In the genomic region with DNA sequence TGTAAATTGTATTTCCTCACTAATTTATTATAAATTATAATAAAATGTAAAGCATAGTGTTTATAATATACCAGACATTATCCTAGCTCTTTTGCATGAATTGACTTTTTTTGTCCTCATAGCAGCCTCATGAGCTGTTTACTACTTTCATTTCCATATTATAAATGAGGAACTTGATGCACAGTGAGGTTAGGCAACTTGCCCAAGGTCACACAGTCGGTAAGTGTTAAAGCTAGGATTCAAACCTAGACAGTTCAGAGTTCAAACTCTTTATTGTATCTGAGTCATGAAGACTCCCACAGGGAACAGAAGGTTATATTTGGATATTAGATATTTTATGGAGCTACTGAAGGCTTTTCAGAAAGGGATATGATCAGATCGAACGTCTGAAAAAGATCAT, we compare ENCODE assay signal across 19 cellular contexts.
DNase-seq lines count a peak whose midpoint lies in the region; ATAC-seq and TF ChIP-seq lines count a peak whose summit lies in the region.
"Had no signal": no experiment of that assay in that cellular context is flagged by ENCODE, and none has a peak within 500 bp of the region (broad histone marks: within the 10 kb centered on the region; RNA-seq: fewer than 3 reads in every experiment).

No MANE protein-coding gene starts in this region.

- H3K27ac ChIP-seq in esophagus muscularis mucosa (replicated peaks in 1 of 4) (no peak overlapping the region), thyroid gland (no peak overlapping the region)
- H3K27ac ChIP-seq: C4-2B, hepatocyte, parathyroid adenoma, skin epidermis, upper lobe of left lung had no signal

- H3K27ac Mint-ChIP-seq in stimulated activated naive CD8-positive, alpha-beta T cell treated with anti-CD3 and anti-CD28 coated beads, Interleukin-15, Interleukin-2, amounts not matched to agents 100 ng/mL and 50 ng/mL, for 24 hours, result peak overlapping the region; percentile 34
- H3K27ac Mint-ChIP-seq in stimulated activated naive CD8-positive, alpha-beta T cell treated with anti-CD3 and anti-CD28 coated beads, Interleukin-15, amount 100 ng/mL, for 72 hours, result no peak overlapping the region

- no peaks in the 10 kb centered on the region for H3K9me3 ChIP-seq in esophagus muscularis mucosa
- H3K9me3 ChIP-seq in thyroid gland, result no peaks in the 10 kb centered on the region
- H3K9me3 ChIP-seq: upper lobe of left lung had no signal

- H3K4me3 Mint-ChIP-seq in stimulated activated naive CD8-positive, alpha-beta T cell treated with anti-CD3 and anti-CD28 coated beads, Interleukin-15, Interleukin-2, amounts not matched to agents 100 ng/mL and 50 ng/mL, for 24 hours, result no peak overlapping the region
- H3K4me3 Mint-ChIP-seq in stimulated activated naive CD8-positive, alpha-beta T cell treated with anti-CD3 and anti-CD28 coated beads, Interleukin-15, amount 100 ng/mL, for 72 hours, result no peak overlapping the region
- H3K4me3 Mint-ChIP-seq: T-cell had no signal

- H3K36me3 ChIP-seq in esophagus muscularis mucosa, result no peaks in the 10 kb centered on the region
- H3K36me3 ChIP-seq in thyroid gland, result no peaks in the 10 kb centered on the region
- H3K36me3 ChIP-seq: upper lobe of left lung had no signal

- H3K4me3 ChIP-seq in esophagus muscularis mucosa (no peak overlapping the region), thyroid gland (replicated peaks in 1 of 3) (no peak overlapping the region)
- H3K4me3 ChIP-seq: hepatocyte, skin epidermis, upper lobe of left lung had no signal

- DNase-seq in stimulated activated naive CD8-positive, alpha-beta T cell treated with anti-CD3 and anti-CD28 coated beads, Interleukin-15, amount 100 ng/mL, for 72 hours, result no peak
- DNase-seq in NOMO-1 treated with DMSO at 0.1 percent for 48 hours (lab: John Stamatoyannopoulos, UW; ENCODE audit: unreplicated experiment) (peak; percentile 75), esophagus muscularis mucosa (ENCODE audit: extremely low spot score) (peak; percentile 31), thyroid gland (no peak)
- DNase-seq: activated effector memory CD4-positive, alpha-beta T cell treated with anti-CD3 and anti-CD28 coated beads, Interleukin-2, amount 50 U/mL, for 16 hours; DMS79; kidney; NCI-H2029; NCI-H524 treated with DMSO at 0.1 percent for 48 hours; T-cell had no signal

- H3K9me3 Mint-ChIP-seq in stimulated activated naive CD8-positive, alpha-beta T cell treated with anti-CD3 and anti-CD28 coated beads, Interleukin-15, Interleukin-2, amounts not matched to agents 100 ng/mL and 50 ng/mL, for 24 hours, result no peaks in the 10 kb centered on the region
- H3K9me3 Mint-ChIP-seq in stimulated activated naive CD8-positive, alpha-beta T cell treated with anti-CD3 and anti-CD28 coated beads, Interleukin-15, amount 100 ng/mL, for 72 hours, result no peaks in the 10 kb centered on the region

- no peak for ATAC-seq in stimulated activated naive CD8-positive, alpha-beta T cell treated with anti-CD3 and anti-CD28 coated beads, Interleukin-15, amount 100 ng/mL, for 72 hours
- no peak for ATAC-seq in GM21723 (IDR thresholded peaks at IDR 0.05; ENCODE audit: unreplicated experiment)
- no peak for ATAC-seq in GM18861 (IDR thresholded peaks at IDR 0.05; ENCODE audit: unreplicated experiment)
- ATAC-seq in HG03442 (IDR thresholded peaks at IDR 0.05; ENCODE audit: unreplicated experiment), result no peak
- ATAC-seq: T-cell had no signal

- TF ChIP-seq EP300 in esophagus muscularis mucosa (IDR thresholded peaks at IDR 0.05), result no peak

- 78% methylated on average over 3 of the region's 3 CpGs for WGBS in esophagus muscularis mucosa
- WGBS in thyroid gland, 2 donors, result 75 to 85% methylated on average over 3 of the region's 3 CpGs

- H3K4me1 Mint-ChIP-seq in stimulated activated naive CD8-positive, alpha-beta T cell treated with anti-CD3 and anti-CD28 coated beads, Interleukin-15, Interleukin-2, amounts not matched to agents 100 ng/mL and 50 ng/mL, for 24 hours (ENCODE audit: low read depth), result peaks cover 90% of the 10 kb centered on the region
- H3K4me1 Mint-ChIP-seq in stimulated activated naive CD8-positive, alpha-beta T cell treated with anti-CD3 and anti-CD28 coated beads, Interleukin-15, amount 100 ng/mL, for 72 hours, result peaks cover 80% of the 10 kb centered on the region

- H3K4me1 ChIP-seq in esophagus muscularis mucosa (no peaks in the 10 kb centered on the region), thyroid gland (peaks cover 0 to 4% of the 10 kb centered on the region in 2 donors)
- H3K4me1 ChIP-seq: parathyroid adenoma, upper lobe of left lung had no signal

- TF ChIP-seq CTCF in esophagus muscularis mucosa (IDR thresholded peaks at IDR 0.05) (no peak), thyroid gland (IDR thresholded peaks at IDR 0.05) (no peak)

- no peaks in the 10 kb centered on the region for H3K27me3 ChIP-seq in esophagus muscularis mucosa
- no peaks in the 10 kb centered on the region for H3K27me3 ChIP-seq in thyroid gland
- H3K27me3 ChIP-seq: hepatocyte, upper lobe of left lung had no signal

- intact Hi-C loops in esophagus muscularis mucosa (cut with DNase I) (no loop called here), thyroid gland (cut with DNase I) (no loop called here)

- H3K36me3 Mint-ChIP-seq in stimulated activated naive CD8-positive, alpha-beta T cell treated with anti-CD3 and anti-CD28 coated beads, Interleukin-15, Interleukin-2, amounts not matched to agents 100 ng/mL and 50 ng/mL, for 24 hours (ENCODE audit: low read depth), result peaks cover 6% of the 10 kb centered on the region
- H3K36me3 Mint-ChIP-seq: T-cell had no signal

- no peaks in the 10 kb centered on the region for H3K27me3 Mint-ChIP-seq in stimulated activated naive CD8-positive, alpha-beta T cell treated with anti-CD3 and anti-CD28 coated beads, Interleukin-15, Interleukin-2, amounts not matched to agents 100 ng/mL and 50 ng/mL, for 24 hours
- no peaks in the 10 kb centered on the region for H3K27me3 Mint-ChIP-seq in stimulated activated naive CD8-positive, alpha-beta T cell treated with anti-CD3 and anti-CD28 coated beads, Interleukin-15, amount 100 ng/mL, for 72 hours
- H3K27me3 Mint-ChIP-seq: T-cell had no signal

- no peak for TF ChIP-seq POLR2A in esophagus muscularis mucosa (IDR thresholded peaks at IDR 0.05; ENCODE audit: low read depth)
- TF ChIP-seq POLR2A in thyroid gland (IDR thresholded peaks at IDR 0.05), result no peak

Comparison
In these comparisons a context has a peak if more than half of its experiments do, and no peak if none do; other contexts are left out.
1. DNase-seq: peak in NOMO-1 treated with DMSO at 0.1 percent for 48 hours (single experiment) and esophagus muscularis mucosa (single experiment); none in stimulated activated naive CD8-positive, alpha-beta T cell treated with anti-CD3 and anti-CD28 coated beads, Interleukin-15, amount 100 ng/mL, for 72 hours (0 of 2) and thyroid gland (0 of 2).